In genomic region chr3:53375019-53375418, GRCh38 we compare ENCODE assay signal across 8 cellular contexts. TPM values are rescaled to one million over a fixed set of nuclear protein-coding genes. Genes with fewer than 3 reads are reported as not detected.
DNase-seq lines count a peak whose midpoint lies in the region; ATAC-seq and TF ChIP-seq lines count a peak whose summit lies in the region.

No MANE protein-coding gene starts in this region.

- no peaks in the 10 kb centered on the region for H3K36me3 Mint-ChIP-seq in activated CD4-positive, alpha-beta T cell treated with anti-CD3 and anti-CD28 coated beads, Interleukin-2, amount 10 ng/mL, durations not matched to agents 7 days and 5 days (ENCODE audit: low read depth)
- H3K36me3 Mint-ChIP-seq in endothelial cell (ENCODE audit: low read depth, unreplicated experiment): peaks cover 5% of the 10 kb centered on the region

- CTCF ChIA-PET in activated CD4-positive, alpha-beta T cell treated with anti-CD3 and anti-CD28 coated beads, Interleukin-2, amount 10 ng/mL, durations not matched to agents 7 days and 5 days (lab: Charles Lee): interaction anchor here (0.8 to 1.3 kb wide), 2 partner anchors 334 to 335 kb away, joined by 3 read pairs; no protein-coding TSS in a partner anchor

- TF ChIP-seq CTCF in C4-2B (conservative IDR thresholded peaks at IDR 0.05) (peak; percentile 89), endothelial cell (IDR thresholded peaks at IDR 0.05; ENCODE audit: unreplicated experiment) (peak; percentile 73)

- peaks cover 12% of the 10 kb centered on the region for H3K27me3 Mint-ChIP-seq in activated CD4-positive, alpha-beta T cell treated with anti-CD3 and anti-CD28 coated beads, Interleukin-2, amount 10 ng/mL, durations not matched to agents 7 days and 5 days
- peaks cover 2% of the 10 kb centered on the region for H3K27me3 Mint-ChIP-seq in endothelial cell (ENCODE audit: unreplicated experiment)

- H3K4me3 Mint-ChIP-seq in activated CD4-positive, alpha-beta T cell treated with anti-CD3 and anti-CD28 coated beads, Interleukin-2, amount 10 ng/mL, durations not matched to agents 7 days and 5 days: no peak overlapping the region
- H3K4me3 Mint-ChIP-seq in endothelial cell (ENCODE audit: unreplicated experiment): no peak overlapping the region

- ATAC-seq in GM19452 (IDR thresholded peaks at IDR 0.05; ENCODE audit: unreplicated experiment): peak; percentile 56
- peak; percentile 77 for ATAC-seq in stimulated activated naive CD8-positive, alpha-beta T cell treated with anti-CD3 and anti-CD28 coated beads, Interleukin-15, Interleukin-2, amounts not matched to agents 100 U/mL and 50 U/mL, for 24 hours

- POLR2A ChIA-PET in activated CD4-positive, alpha-beta T cell treated with anti-CD3 and anti-CD28 coated beads, Interleukin-2, amount 10 ng/mL, durations not matched to agents 7 days and 5 days (lab: Charles Lee): no interaction called here

- H3K9me3 Mint-ChIP-seq in activated CD4-positive, alpha-beta T cell treated with anti-CD3 and anti-CD28 coated beads, Interleukin-2, amount 10 ng/mL, durations not matched to agents 7 days and 5 days: no peaks in the 10 kb centered on the region
- H3K9me3 Mint-ChIP-seq in endothelial cell (ENCODE audit: unreplicated experiment): no peaks in the 10 kb centered on the region

- peak; percentile 36 for DNase-seq in NCI-H2029 (lab: John Stamatoyannopoulos, UW)
- DNase-seq in activated CD4-positive, alpha-beta T cell treated with anti-CD3 and anti-CD28 coated beads, Interleukin-2, amount 10 ng/mL, durations not matched to agents 7 days and 5 days: peak; percentile 65
- peak; percentile 82 for DNase-seq in endothelial cell (ENCODE audit: low spot score)
- DNase-seq in midbrain (lab: John Stamatoyannopoulos, UW): peak; percentile 36
- DNase-seq in stimulated activated naive CD8-positive, alpha-beta T cell treated with anti-CD3 and anti-CD28 coated beads, Interleukin-15, Interleukin-2, amounts not matched to agents 100 U/mL and 50 U/mL, for 24 hours: peak; percentile 79
- DNase-seq in DMS79 treated with DMSO at 0.1 percent for 48 hours (lab: John Stamatoyannopoulos, UW): no peak

- no peak overlapping the region for H3K27ac Mint-ChIP-seq in activated CD4-positive, alpha-beta T cell treated with anti-CD3 and anti-CD28 coated beads, Interleukin-2, amount 10 ng/mL, durations not matched to agents 7 days and 5 days
- no peak overlapping the region for H3K27ac Mint-ChIP-seq in endothelial cell (ENCODE audit: unreplicated experiment)

- no peak overlapping the region for H3K27ac ChIP-seq in C4-2B

- H3K4me1 Mint-ChIP-seq in activated CD4-positive, alpha-beta T cell treated with anti-CD3 and anti-CD28 coated beads, Interleukin-2, amount 10 ng/mL, durations not matched to agents 7 days and 5 days: no peaks in the 10 kb centered on the region
- peaks cover 2% of the 10 kb centered on the region for H3K4me1 Mint-ChIP-seq in endothelial cell (ENCODE audit: unreplicated experiment)

RNA-seq across cellular contexts. Expression of gene DCP1A, which starts 27.7 kb away (rescaled TPM):
- 10 to 100 TPM; 27.6 to 30.4 TPM for total RNA-seq in activated CD4-positive, alpha-beta T cell treated with anti-CD3 and anti-CD28 coated beads, Interleukin-2, amount 10 ng/mL, durations not matched to agents 7 days and 5 days
- total RNA-seq in endothelial cell (ENCODE audit: unreplicated experiment): 33.8 TPM
